Comparison of ENCODE assay signal across 8 cellular contexts in the genomic region with DNA sequence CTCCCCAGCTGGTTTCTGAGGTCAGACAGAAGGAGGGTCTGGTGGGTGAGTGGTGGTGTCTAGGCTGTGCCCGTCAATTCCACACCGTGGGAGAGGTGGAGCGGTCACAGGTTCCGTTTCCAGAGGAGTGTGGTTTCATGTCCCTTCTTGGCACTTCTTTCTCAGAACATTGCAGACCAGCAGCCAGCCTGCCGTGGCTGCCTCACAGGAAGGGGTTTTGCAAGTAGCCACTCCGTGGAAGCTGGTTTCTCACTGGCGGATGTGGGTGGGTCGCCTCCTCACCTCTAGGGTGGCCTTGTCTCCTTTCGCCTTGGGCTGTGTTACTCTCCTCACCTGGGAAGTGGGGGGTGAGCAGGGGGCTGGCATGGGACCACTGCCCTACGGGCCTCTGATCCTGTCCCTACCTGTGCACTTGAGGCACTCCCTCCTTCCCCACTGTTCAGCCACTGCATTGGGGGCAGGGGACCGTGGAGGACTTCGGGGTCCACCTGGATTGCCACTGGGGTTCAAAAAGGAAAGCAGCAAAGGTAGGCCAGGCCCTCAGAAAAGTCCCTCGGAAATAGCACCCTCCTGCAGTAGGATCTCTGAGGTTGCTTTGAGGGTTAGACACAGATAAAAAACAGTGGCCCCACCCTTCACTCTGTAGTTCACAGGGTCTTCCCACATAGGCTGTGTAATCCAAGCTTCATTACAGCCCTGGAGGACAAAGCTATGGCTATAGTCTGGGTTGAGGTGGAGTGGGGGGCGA. TPM values are rescaled to one million over a fixed set of nuclear protein-coding genes. Genes with fewer than 3 reads are reported as not detected.
A peak's percentile ranks its signal among the peaks of the same experiment; 100 is the strongest.
DNase-seq lines count a peak whose midpoint lies in the region; ATAC-seq lines count a peak whose summit lies in the region.

No MANE protein-coding gene starts in this region.

- H3K36me3 ChIP-seq in thymus (ENCODE audit: control insufficient read depth, insufficient read depth): peaks cover 27% of the 10 kb centered on the region

- ATAC-seq in left colon: peak; percentile 14
- ATAC-seq in HG03571 (IDR thresholded peaks at IDR 0.05; ENCODE audit: unreplicated experiment): no peak

- no peaks in the 10 kb centered on the region for H3K9me3 ChIP-seq in thymus (ENCODE audit: control insufficient read depth)

- peak overlapping the region; percentile 71 for H3K27ac ChIP-seq in thymus (ENCODE audit: low read depth)

- DNase-seq in activated CD8-positive, alpha-beta memory T cell treated with anti-CD3 and anti-CD28 coated beads for 24 hours: peak; percentile 81
- no peak for DNase-seq in activated CD8-positive, alpha-beta memory T cell treated with anti-CD3 and anti-CD28 coated beads, Interleukin-2, amount 50 U/mL, for 4 hours
- DNase-seq in activated T-helper 1 cell treated with Interleukin-2 at 50 U/mL for 16 hours (ENCODE audit: low read depth) (peak; percentile 38), left colon (peak in 1 of 2 donors; percentile 53), NCI-H2029 treated with DMSO at 0.1 percent for 48 hours (lab: John Stamatoyannopoulos, UW) (no peak), NCI-H1092 treated with DMSO at 0.1 percent for 48 hours (lab: John Stamatoyannopoulos, UW) (no peak)

- WGBS in thymus: 45% methylated on average over 14 of the region's 14 CpGs

- H3K4me1 ChIP-seq in thymus (ENCODE audit: control insufficient read depth, insufficient read depth, low read length): peaks cover 42% of the 10 kb centered on the region

- H3K27me3 ChIP-seq in thymus (ENCODE audit: control insufficient read depth, insufficient read depth): no peaks in the 10 kb centered on the region

- H3K4me3 ChIP-seq in thymus (ENCODE audit: low read length): no peak overlapping the region

- intact Hi-C loops in left colon (cut with DNase I, micrococcal nuclease): no loop called here

RNA-seq across cellular contexts. Expression of gene TSPAN14, which starts 33.9 kb away (rescaled TPM):
- total RNA-seq in left colon: 10 to 100 TPM; 85.6 TPM
- 60.0 TPM for polyA plus RNA-seq in thymus

RNA-seq across cellular contexts. Expression of gene SH2D4B, which starts 49.7 kb away (rescaled TPM):
- not detected for total RNA-seq in left colon
- 0.18 TPM for polyA plus RNA-seq in thymus

Comparison
In these comparisons a context has a peak if more than half of its experiments do, and no peak if none do; other contexts are left out.
1. DNase-seq: peak in activated CD8-positive, alpha-beta memory T cell treated with anti-CD3 and anti-CD28 coated beads for 24 hours (single experiment) and activated T-helper 1 cell treated with Interleukin-2 at 50 U/mL for 16 hours (single experiment); none in activated CD8-positive, alpha-beta memory T cell treated with anti-CD3 and anti-CD28 coated beads, Interleukin-2, amount 50 U/mL, for 4 hours (single experiment), NCI-H2029 treated with DMSO at 0.1 percent for 48 hours (single experiment) and NCI-H1092 treated with DMSO at 0.1 percent for 48 hours (single experiment).